16 cellular contexts compared by ENCODE assay signal in the genomic region with DNA sequence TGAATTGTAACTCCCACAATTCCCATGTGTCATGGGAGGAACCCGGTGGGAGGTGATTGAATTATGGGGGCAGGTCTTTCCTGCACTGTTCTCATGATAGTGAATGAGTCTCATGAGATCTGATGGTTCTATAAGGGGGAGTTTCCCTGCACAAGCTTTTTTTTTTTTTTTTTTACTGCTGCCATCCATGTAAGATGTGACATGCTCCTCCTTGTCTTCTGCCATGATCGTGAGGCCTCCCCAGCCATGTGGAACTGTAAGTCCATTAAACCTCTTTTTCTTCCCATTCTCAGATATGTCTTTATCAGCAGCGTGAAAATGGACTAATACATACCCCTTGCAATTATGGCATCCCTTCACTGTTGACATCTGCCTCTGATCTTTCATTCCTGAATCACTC. TPM values are rescaled to one million over a fixed set of nuclear protein-coding genes. Genes with fewer than 3 reads are reported as not detected.
"Had no signal": no experiment of that assay in that cellular context is flagged by ENCODE, and none has a peak within 500 bp of the region (broad histone marks: within the 10 kb centered on the region; RNA-seq: fewer than 3 reads in every experiment).

No MANE protein-coding gene starts in this region.

RNA-seq across cellular contexts. Expression of gene SLC35D3, which starts 17.6 kb away (rescaled TPM):
- total RNA-seq: activated naive CD4-positive, alpha-beta T cell treated with anti-CD3 and anti-CD28 coated beads for 36 hours; activated naive CD4-positive, alpha-beta T cell treated with anti-CD3 and anti-CD28 coated beads, Interleukin-2, amount 50 U/mL, for 72 hours; activated naive CD8-positive, alpha-beta T cell treated with anti-CD3 and anti-CD28 coated beads for 36 hours; activated naive CD8-positive, alpha-beta T cell treated with anti-CD3 and anti-CD28 coated beads, Interleukin-2, amount 10 ng/mL, durations not matched to agents 7 days and 5 days; activated T-cell treated with anti-CD3 and anti-CD28 coated beads, Interleukin-2, amount 50 U/mL, for 4 hours; activated T-cell treated with anti-CD3 and anti-CD28 coated beads, Interleukin-2, amount 50 U/mL, for 72 hours; activated T-helper 1 cell treated with anti-CD3 and anti-CD28 coated beads, Interleukin-12 subunit alpha, Interleukin-12 subunit beta, Interleukin-2, Interleukin-4 antibody, amounts not matched to agents 30 ng/mL and 10 ng/mL and 1 ng/mL, durations not matched to agents 14 hours and 24 hours and 36 hours; activated T-helper 2 cell treated with anti-CD3 and anti-CD28 coated beads, Interferon-gamma antibody, Interleukin-2, Interleukin-4, amounts not matched to agents 10 μg/mL and 5 μg/mL and 100 μg/mL, durations not matched to agents 14 hours and 24 hours and 36 hours; aorta; ascending aorta; astrocyte; body of pancreas; breast epithelium; bronchial epithelial cell; cardiac septum; chondrocyte had no signal
- polyA plus RNA-seq: aorta had no signal
